9 cellular contexts compared by ENCODE assay signal in the genomic region with DNA sequence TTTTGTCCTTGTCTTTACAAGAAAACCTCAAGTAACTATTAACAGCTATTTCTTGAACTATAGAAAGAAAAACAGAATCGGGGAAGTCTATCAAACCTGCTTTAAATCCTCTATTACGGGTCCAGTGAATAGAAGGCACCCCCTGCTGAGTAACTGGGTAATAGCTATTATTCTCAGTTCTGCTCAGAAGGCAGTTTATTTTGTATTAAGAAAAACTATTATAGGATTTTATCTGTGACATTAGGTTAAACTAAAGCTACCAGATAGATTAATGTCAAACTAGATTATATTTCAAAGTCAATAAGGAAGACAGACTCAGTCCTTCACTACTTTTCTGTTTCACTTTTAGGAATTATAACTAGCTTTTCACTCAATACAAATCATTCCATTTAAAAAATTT.
A peak's percentile ranks its signal among the peaks of the same experiment; 100 is the strongest.
DNase-seq lines count a peak whose midpoint lies in the region; ATAC-seq and TF ChIP-seq lines count a peak whose summit lies in the region.
"Had no signal": no experiment of that assay in that cellular context is flagged by ENCODE, and none has a peak within 500 bp of the region (broad histone marks: within the 10 kb centered on the region; RNA-seq: fewer than 3 reads in every experiment).

No MANE protein-coding gene starts in this region.

- H3K27ac ChIP-seq in C4-2B (no peak overlapping the region), dorsolateral prefrontal cortex (peak overlapping the region in 20 of 59 donors; percentile 3 to 70 (median 26)), neuronal stem cell (replicated peaks; ENCODE audit: low read length) (no peak overlapping the region)

- no peak overlapping the region for H3K23ac ChIP-seq in neuronal stem cell (ENCODE audit: low read depth, low read length, poor library complexity)

- no CpG with 5 or more reads among the region's 2 CpGs for WGBS in neuronal stem cell (ENCODE audit: extremely low coverage in 2 of 2, insufficient read length in 2 of 2, insufficient replicate concordance in 1 of 2), 2 donors

- TF ChIP-seq CTCF in C4-2B (conservative IDR thresholded peaks at IDR 0.05) (peak; percentile 42), Loucy (conservative IDR thresholded peaks at IDR 0.05; ENCODE audit: low read length) (peak; percentile 61), dorsolateral prefrontal cortex (IDR thresholded peaks at IDR 0.05 in 54 of 56, conservative IDR thresholded peaks at IDR 0.05 in 2 of 56; ENCODE audit: low read depth in 1 of 56, partially characterized antibody in 56 of 56) (peak in 50 of 56 donors; percentile 13 to 70 (median 42))

- H3K4me1 ChIP-seq in Loucy (ENCODE audit: insufficient read depth, low read length, poor library complexity, severe bottlenecking) (peaks cover 9% of the 10 kb centered on the region), neuronal stem cell (ENCODE audit: control insufficient read depth in 2 of 2, insufficient read depth in 1 of 2, low read depth in 1 of 2, low read length in 2 of 2) (peaks cover 1 to 2% of the 10 kb centered on the region in 2 donors)

- DNase-seq in dorsolateral prefrontal cortex (no peak), neuronal stem cell (ENCODE audit: low spot score) (peak; percentile 48), DMS 273 treated with DMSO at 0.1 percent for 48 hours (lab: John Stamatoyannopoulos, UW) (no peak)
- no peak for DNase-seq in activated CD4-positive, alpha-beta T cell treated with anti-CD3 and anti-CD28 coated beads for 1 hour
- DNase-seq: activated effector memory CD4-positive, alpha-beta T cell treated with Interleukin-2 at 50 U/mL for 16 hours had no signal

- no peaks in the 10 kb centered on the region for H3K9me2 ChIP-seq in Loucy (replicated peaks; ENCODE audit: low read depth, low read length)

- no peak overlapping the region for H2BK15ac ChIP-seq in neuronal stem cell (ENCODE audit: low read length)

- H3K79me2 ChIP-seq in Loucy (ENCODE audit: insufficient read depth, low read length), result no peaks in the 10 kb centered on the region

- H3K18ac ChIP-seq in neuronal stem cell (ENCODE audit: low read length), result no peak overlapping the region

- H2BK120ac ChIP-seq in neuronal stem cell (ENCODE audit: low read depth, low read length), result no peak overlapping the region

- no peak overlapping the region for H3K4me3 ChIP-seq in Loucy (ENCODE audit: low read length, poor library complexity, severe bottlenecking)
- peak overlapping the region in 10 of 59 donors; percentile 1 to 23 (median 10) for H3K4me3 ChIP-seq in dorsolateral prefrontal cortex
- H3K4me3 ChIP-seq in neuronal stem cell (ENCODE audit: low read length in 2 of 2), result no peak overlapping the region

- ATAC-seq in GM21447 (IDR thresholded peaks at IDR 0.05; ENCODE audit: unreplicated experiment), result no peak
- no peak for ATAC-seq in GM19395 (IDR thresholded peaks at IDR 0.05; ENCODE audit: unreplicated experiment)

- H3F3A ChIP-seq in Loucy (ENCODE audit: low read depth), result 0 out of 2 replicates have a peak, but pooled peaks cover 3% of the 10 kb centered on the region

- H3K4ac ChIP-seq in neuronal stem cell (ENCODE audit: low read length), result no peak overlapping the region

- no peak overlapping the region for H3K14ac ChIP-seq in neuronal stem cell (ENCODE audit: low read length)

- H3K79me1 ChIP-seq in neuronal stem cell (ENCODE audit: low read depth, low read length), result no peaks in the 10 kb centered on the region

- no peak overlapping the region for H4K91ac ChIP-seq in neuronal stem cell (ENCODE audit: low read depth, low read length, poor library complexity)

- no peak overlapping the region for H4K8ac ChIP-seq in neuronal stem cell (ENCODE audit: low read depth, low read length)

- H4K20me1 ChIP-seq in Loucy (ENCODE audit: insufficient read depth, low read length, poor library complexity, severe bottlenecking), result no peaks in the 10 kb centered on the region

- H2AFZ ChIP-seq in Loucy (ENCODE audit: low read length) (no peak overlapping the region), neuronal stem cell (ENCODE audit: low read length) (no peak overlapping the region)

- H3K36me3 ChIP-seq in Loucy (ENCODE audit: insufficient read depth, low read length) (no peaks in the 10 kb centered on the region), neuronal stem cell (replicated peaks in 1 of 2; ENCODE audit: control insufficient read depth in 2 of 2, insufficient read depth in 2 of 2, low read length in 2 of 2) (peaks cover 2 to 28% of the 10 kb centered on the region in 2 donors)

- H2BK12ac ChIP-seq in neuronal stem cell (ENCODE audit: low read length), result no peak overlapping the region

- H2AK5ac ChIP-seq in neuronal stem cell (ENCODE audit: low read depth, low read length), result no peak overlapping the region

- no peak overlapping the region for H2BK5ac ChIP-seq in neuronal stem cell (ENCODE audit: low read length)

- no peaks in the 10 kb centered on the region for H3K27me3 ChIP-seq in Loucy (ENCODE audit: insufficient read depth, low read length, poor library complexity, severe bottlenecking)
- H3K27me3 ChIP-seq in dorsolateral prefrontal cortex, result no peaks in the 10 kb centered on the region
- H3K27me3 ChIP-seq in neuronal stem cell (ENCODE audit: control insufficient read depth in 3 of 3, insufficient read depth in 3 of 3, low read depth in 1 of 3, low read length in 3 of 3), result no peaks in the 10 kb centered on the region

- intact Hi-C loops in dorsolateral prefrontal cortex (cut with DNase I), result no loop called here

- H3K4me2 ChIP-seq in Loucy (ENCODE audit: low read depth, low read length, poor library complexity, severe bottlenecking) (no peak overlapping the region), neuronal stem cell (ENCODE audit: insufficient read depth, low read length, poor library complexity, severe bottlenecking) (no peak overlapping the region)

- no peak overlapping the region for H3K9ac ChIP-seq in Loucy (ENCODE audit: low read depth, low read length, poor library complexity, severe bottlenecking)
- no peak overlapping the region for H3K9ac ChIP-seq in neuronal stem cell (ENCODE audit: low read depth, low read length, poor library complexity)

- no peaks in the 10 kb centered on the region for H3K9me3 ChIP-seq in Loucy (ENCODE audit: insufficient read depth, low read depth, low read length)
- no peaks in the 10 kb centered on the region for H3K9me3 ChIP-seq in neuronal stem cell (replicated peaks in 1 of 2; ENCODE audit: control insufficient read depth in 2 of 2, insufficient read depth in 1 of 2, low read depth in 1 of 2, low read length in 2 of 2)
